In genomic region chr12:2588345-2588744, GRCh38 we compare ENCODE assay signal across 1 cellular context.
TF ChIP-seq lines count a peak whose summit lies in the region.

No MANE protein-coding gene starts in this region.

TF ChIP-seq in GM23338, 12 proteins besides CTCF, POLR2A, EP300 and RAD21 (continued from another document):
- TF ChIP-seq ZNF462 (CRISPR knock-in tag; IDR thresholded peaks at IDR 0.05) (no peak), NANOG (IDR thresholded peaks at IDR 0.05; ENCODE audit: borderline replicate concordance) (no peak), REST (IDR thresholded peaks at IDR 0.05; ENCODE audit: unreplicated experiment) (no peak), ZNF331 (CRISPR knock-in tag; IDR thresholded peaks at IDR 0.05; ENCODE audit: low read depth) (no peak), STAT1 (IDR thresholded peaks at IDR 0.05; ENCODE audit: unreplicated experiment) (no peak)
